Comparison of ENCODE assay signal across 14 cellular contexts in genomic region chr12:47097276-47097896, GRCh38. TPM values are rescaled to one million over a fixed set of nuclear protein-coding genes. Genes with fewer than 3 reads are reported as not detected.
DNase-seq lines count a peak whose midpoint lies in the region; ATAC-seq and TF ChIP-seq lines count a peak whose summit lies in the region.
"Had no signal": no experiment of that assay in that cellular context is flagged by ENCODE, and none has a peak within 500 bp of the region (broad histone marks: within the 10 kb centered on the region; RNA-seq: fewer than 3 reads in every experiment).

No MANE protein-coding gene starts in this region.

- peaks cover 22% of the 10 kb centered on the region for H3K4me1 Mint-ChIP-seq in stimulated activated naive CD8-positive, alpha-beta T cell treated with anti-CD3 and anti-CD28 coated beads, Interleukin-15, amount 100 ng/mL, for 72 hours

- no peaks in the 10 kb centered on the region for H3K27me3 Mint-ChIP-seq in stimulated activated naive CD8-positive, alpha-beta T cell treated with anti-CD3 and anti-CD28 coated beads, Interleukin-15, amount 100 ng/mL, for 72 hours

- no peaks in the 10 kb centered on the region for H3K36me3 ChIP-seq in left lung

- no peak overlapping the region for H3K4me3 Mint-ChIP-seq in stimulated activated naive CD8-positive, alpha-beta T cell treated with anti-CD3 and anti-CD28 coated beads, Interleukin-15, amount 100 ng/mL, for 72 hours
- H3K4me3 Mint-ChIP-seq: activated naive CD4-positive, alpha-beta T cell treated with anti-CD3 and anti-CD28 coated beads for 36 hours had no signal

- TF ChIP-seq CTCF in LNCaP clone FGC (IDR thresholded peaks at IDR 0.05; ENCODE audit: control insufficient read depth, extremely low read depth, insufficient read depth) (no peak), astrocyte of the spinal cord (IDR thresholded peaks at IDR 0.05; ENCODE audit: low read depth, low read length) (no peak), left lung (IDR thresholded peaks at IDR 0.05) (no peak)

- in situ Hi-C loops in astrocyte of the spinal cord (cut with HindIII; ENCODE audit: low sequenced_read_pairs), result no loop called here

- H3K4me1 ChIP-seq in left lung, result peaks cover 2 to 15% of the 10 kb centered on the region in 2 donors

- ATAC-seq in left lung, result peak; percentile 38
- no peak for ATAC-seq in HG03521 (IDR thresholded peaks at IDR 0.05; ENCODE audit: unreplicated experiment)
- ATAC-seq in stimulated activated naive CD8-positive, alpha-beta T cell treated with anti-CD3 and anti-CD28 coated beads, Interleukin-15, amount 100 ng/mL, for 72 hours, result no peak

- no peaks in the 10 kb centered on the region for H3K9me3 ChIP-seq in left lung

- peak overlapping the region in 1 of 2 donors; percentile 45 for H3K27ac ChIP-seq in left lung

- H3K9me3 Mint-ChIP-seq in stimulated activated naive CD8-positive, alpha-beta T cell treated with anti-CD3 and anti-CD28 coated beads, Interleukin-15, amount 100 ng/mL, for 72 hours, result no peaks in the 10 kb centered on the region

- DNase-seq in A172 (ENCODE audit: low spot score), result peak; percentile 45
- peak; percentile 46 for DNase-seq in LNCaP clone FGC (ENCODE audit: low read depth)
- DNase-seq in astrocyte of the spinal cord (ENCODE audit: low read depth, low spot score), result peak; percentile 28
- DNase-seq in left lung, result no peak
- DNase-seq in NAMALWA (ENCODE audit: low spot score), result no peak
- no peak for DNase-seq in activated CD4-positive, alpha-beta T cell treated with anti-CD3 and anti-CD28 coated beads, Interleukin-2, amount 50 U/mL, for 1 hour
- DNase-seq in stimulated activated naive CD8-positive, alpha-beta T cell treated with anti-CD3 and anti-CD28 coated beads, Interleukin-15, amount 100 ng/mL, for 72 hours, result no peak
- DNase-seq: activated naive CD4-positive, alpha-beta T cell treated with anti-CD3 and anti-CD28 coated beads for 36 hours; NCI-H146; NCI-H526 treated with DMSO at 0.1 percent for 48 hours; occipital lobe; SHP77 treated with DMSO at 0.1 percent for 48 hours; trophoblast cell had no signal

- H3K27me3 ChIP-seq in left lung, result no peaks in the 10 kb centered on the region

- H3K4me3 ChIP-seq in LNCaP clone FGC (ENCODE audit: low read depth, low read length), result no peak overlapping the region
- no peak overlapping the region for H3K4me3 ChIP-seq in astrocyte of the spinal cord (ENCODE audit: low read depth, low read length)
- no peak overlapping the region for H3K4me3 ChIP-seq in left lung

- no peak overlapping the region for H3K27ac Mint-ChIP-seq in stimulated activated naive CD8-positive, alpha-beta T cell treated with anti-CD3 and anti-CD28 coated beads, Interleukin-15, amount 100 ng/mL, for 72 hours
- H3K27ac Mint-ChIP-seq: activated naive CD4-positive, alpha-beta T cell treated with anti-CD3 and anti-CD28 coated beads for 36 hours had no signal

- intact Hi-C loops in left lung (cut with DNase I), result no loop called here

RNA-seq across cellular contexts. Expression of gene AMIGO2, which starts 17.6 kb away (rescaled TPM):
- total RNA-seq in A172 (2014; rRNA removed; shearing (Covaris generic)), result 229 and 279 TPM in 2 replicates
- total RNA-seq in left lung, result 10 to 100 TPM; 15.4 to 17.6 TPM

RNA-seq across cellular contexts. Expression of gene PCED1B, which starts 18.0 kb away (rescaled TPM):
- total RNA-seq in A172 (2014; rRNA removed; shearing (Covaris generic)), result 0.34 and 0.52 TPM in 2 replicates
- total RNA-seq in left lung, result 1 to 10 TPM; 4.8 to 8.1 TPM

Comparison
In these comparisons a context has a peak if more than half of its experiments do, and no peak if none do; other contexts are left out.
1. DNase-seq: peak in A172 (single experiment), LNCaP clone FGC (single experiment) and astrocyte of the spinal cord (single experiment); none in left lung (0 of 2), NAMALWA (single experiment), activated CD4-positive, alpha-beta T cell treated with anti-CD3 and anti-CD28 coated beads, Interleukin-2, amount 50 U/mL, for 1 hour (single experiment) and stimulated activated naive CD8-positive, alpha-beta T cell treated with anti-CD3 and anti-CD28 coated beads, Interleukin-15, amount 100 ng/mL, for 72 hours (0 of 2).
2. RNA of gene AMIGO2, which starts 17.6 kb away (total RNA-seq): 229 to 279 TPM in A172; 15.4 to 17.6 TPM in left lung; every median in the first group is over 10 times any median in the second.